Comparison of ENCODE assay signal across 23 cellular contexts in the genomic region with DNA sequence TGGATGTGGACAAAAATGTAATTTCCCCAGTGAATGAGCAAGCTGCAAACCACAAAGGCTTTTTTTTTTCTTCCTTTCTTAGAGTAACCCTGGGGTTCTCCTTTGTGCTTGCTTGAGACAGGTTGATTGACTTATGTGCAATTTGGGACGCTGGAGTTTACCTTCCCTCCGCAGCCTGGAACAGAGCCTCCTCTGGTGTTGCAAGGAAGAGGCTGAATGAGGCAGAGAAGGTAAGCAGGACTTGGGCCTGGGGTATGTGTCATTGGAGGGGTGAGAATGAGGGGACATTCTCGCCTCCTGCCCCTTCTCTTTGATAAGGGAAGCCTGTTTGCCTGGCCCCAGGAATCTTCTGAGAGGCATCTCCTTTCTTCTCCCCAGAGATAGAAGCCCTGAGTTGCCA. TPM values are rescaled to one million over a fixed set of nuclear protein-coding genes. Genes with fewer than 3 reads are reported as not detected.
"Had no signal": no experiment of that assay in that cellular context is flagged by ENCODE, and none has a peak within 500 bp of the region (broad histone marks: within the 10 kb centered on the region; RNA-seq: fewer than 3 reads in every experiment).

No MANE protein-coding gene starts in this region.

- H3K27ac ChIP-seq: adrenal gland, heart right ventricle, thyroid gland had no signal

- H3K27me3 ChIP-seq: adrenal gland, gastroesophageal sphincter, thyroid gland had no signal

- H3K27ac Mint-ChIP-seq: activated naive CD4-positive, alpha-beta T cell treated with anti-CD3 and anti-CD28 coated beads, Interleukin-2, amount 50 U/mL, for 72 hours; immature natural killer cell had no signal

- H3K4me3 Mint-ChIP-seq: immature natural killer cell; naive thymus-derived CD8-positive, alpha-beta T cell had no signal

- H3K9me3 Mint-ChIP-seq: activated naive CD4-positive, alpha-beta T cell treated with anti-CD3 and anti-CD28 coated beads, Interleukin-2, amount 50 U/mL, for 72 hours; immature natural killer cell; naive thymus-derived CD8-positive, alpha-beta T cell had no signal

- H3K36me3 ChIP-seq: adrenal gland, heart right ventricle, thyroid gland had no signal

- FAIRE-seq: astrocyte, bronchial epithelial cell had no signal

- DNase-seq: activated CD4-positive, alpha-beta T cell treated with anti-CD3 and anti-CD28 coated beads for 1 hour; activated CD4-positive, alpha-beta T cell treated with anti-CD3 and anti-CD28 coated beads, Interleukin-2, amount 50 U/mL, for 4 hours; activated gamma-delta T cell treated with Interleukin-2 at 50 U/mL for 16 hours; adrenal gland; cerebellar nuclear complex; effector CD4-positive, alpha-beta T cell; heart right ventricle; immature natural killer cell; mesenchymal stem cell; naive thymus-derived CD8-positive, alpha-beta T cell; retina; stimulated activated CD4-positive, alpha-beta T cell treated with anti-CD3 and anti-CD28 coated beads, Interleukin-12 subunit alpha, Interleukin-12 subunit beta, amount 100 ng/mL, for 4 hours; stimulated activated CD4-positive, alpha-beta T cell treated with anti-CD3 and anti-CD28 coated beads, Interleukin-1b, Interleukin-23, amount 100 ng/mL, for 48 hours; stimulated activated CD8-positive, alpha-beta memory T cell treated with anti-CD3 and anti-CD28 coated beads, Interleukin-4, amount 100 ng/mL, for 48 hours; stimulated activated naive CD4-positive, alpha-beta T cell; T-helper 1 cell; T1000; thyroid gland had no signal

- ATAC-seq: activated naive CD4-positive, alpha-beta T cell treated with anti-CD3 and anti-CD28 coated beads, Interleukin-2, amount 50 U/mL, for 72 hours; esophagus mucosa; heart right ventricle; naive thymus-derived CD8-positive, alpha-beta T cell had no signal

- H3K4me3 ChIP-seq: adrenal gland, gastroesophageal sphincter, heart right ventricle, thyroid gland had no signal

- H3K36me3 Mint-ChIP-seq: activated naive CD4-positive, alpha-beta T cell treated with anti-CD3 and anti-CD28 coated beads, Interleukin-2, amount 50 U/mL, for 72 hours; immature natural killer cell; naive thymus-derived CD8-positive, alpha-beta T cell had no signal

- H3K9me3 ChIP-seq: adrenal gland, gastroesophageal sphincter, thyroid gland had no signal

- H3K4me1 Mint-ChIP-seq: immature natural killer cell; naive thymus-derived CD8-positive, alpha-beta T cell had no signal

- H3K4me1 ChIP-seq: thyroid gland had no signal

RNA-seq across cellular contexts. Expression of a gene that starts 49.8 kb away (rescaled TPM):
- total RNA-seq: naive thymus-derived CD8-positive, alpha-beta T cell had no signal
- polyA plus RNA-seq: immature natural killer cell; naive thymus-derived CD8-positive, alpha-beta T cell had no signal
